In the genomic region with DNA sequence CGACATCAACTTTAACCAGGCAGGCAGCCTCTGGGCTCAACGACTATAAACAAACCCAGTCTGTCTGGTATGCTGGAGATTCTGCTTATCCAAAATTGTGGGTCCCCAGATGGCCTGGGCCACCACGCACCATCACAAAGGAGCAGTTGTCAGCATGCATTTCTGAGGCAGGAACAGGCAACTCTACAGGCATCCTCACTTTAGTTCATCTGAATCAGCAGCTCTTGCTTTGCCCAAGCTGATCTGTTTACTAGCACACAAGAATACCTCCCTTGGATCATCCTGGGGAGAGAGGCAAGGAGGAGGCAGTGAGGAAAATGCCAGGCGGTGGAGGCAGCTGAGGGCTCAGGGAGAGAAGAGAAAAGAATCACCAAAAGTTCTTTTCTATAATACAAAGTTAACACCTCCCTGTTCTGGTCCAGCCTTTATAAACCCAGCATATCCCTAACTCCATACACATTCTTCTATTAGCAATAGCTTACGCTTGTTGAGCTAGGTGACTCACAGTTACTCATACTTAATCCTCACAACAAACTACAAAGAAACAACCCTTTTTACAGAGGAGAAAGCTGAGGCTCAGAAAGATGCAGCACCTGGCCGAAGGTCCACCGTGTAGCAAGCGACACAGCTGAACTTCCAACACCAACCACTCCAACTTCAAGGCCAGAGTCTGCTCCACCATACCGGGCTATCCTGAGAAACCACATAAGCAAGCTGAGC, we compare ENCODE assay signal across 18 cellular contexts. TPM values are rescaled to one million over a fixed set of nuclear protein-coding genes. Genes with fewer than 3 reads are reported as not detected.
A peak's percentile ranks its signal among the peaks of the same experiment; 100 is the strongest.
DNase-seq lines count a peak whose midpoint lies in the region; ATAC-seq, FAIRE-seq and TF ChIP-seq lines count a peak whose summit lies in the region.
"Had no signal": no experiment of that assay in that cellular context is flagged by ENCODE, and none has a peak within 500 bp of the region (broad histone marks: within the 10 kb centered on the region; RNA-seq: fewer than 3 reads in every experiment).

No MANE protein-coding gene starts in this region.

- H3K4me1 ChIP-seq in breast epithelium = no peaks in the 10 kb centered on the region
- H3K4me1 ChIP-seq in fibroblast of lung (ENCODE audit: control insufficient read depth, extremely low read depth, insufficient read depth, low read length) = peaks cover 2% of the 10 kb centered on the region
- H3K4me1 ChIP-seq: psoas muscle had no signal

- no peak overlapping the region for H3K9ac ChIP-seq in fibroblast of lung (ENCODE audit: insufficient read depth, low read length)

- no peak overlapping the region for H3K4me2 ChIP-seq in fibroblast of lung (ENCODE audit: extremely low read depth, insufficient read depth, low read length)

- POLR2A ChIA-PET in MCF 10A (lab: Yijun Ruan, JAX) = interaction anchor here (0.6 kb wide), 1 partner anchor 8 kb away, joined by 3 read pairs; no protein-coding TSS in a partner anchor
- POLR2A ChIA-PET in RWPE1 (lab: Yijun Ruan, JAX; ENCODE audit: low non-redundant PET) = no interaction called here

- no peaks in the 10 kb centered on the region for H3K79me2 ChIP-seq in fibroblast of lung (ENCODE audit: control insufficient read depth, insufficient read depth, low read length)

- no peaks in the 10 kb centered on the region for H3K4me1 Mint-ChIP-seq in MCF 10A (ENCODE audit: insufficient read depth, unreplicated experiment)

- no TSS peak for BruUV-seq in MCF 10A (replicated peaks; lab: Mats Ljungman, UMichigan)

- H3K4me3 Mint-ChIP-seq in MCF 10A (ENCODE audit: unreplicated experiment) = no peak overlapping the region
- H3K4me3 Mint-ChIP-seq: natural killer cell had no signal

- H3K36me3 Mint-ChIP-seq in MCF 10A (ENCODE audit: insufficient read depth, unreplicated experiment) = peaks cover 53% of the 10 kb centered on the region
- H3K36me3 Mint-ChIP-seq: natural killer cell had no signal

- no peak overlapping the region for H3K27ac Mint-ChIP-seq in MCF 10A (ENCODE audit: low read depth, unreplicated experiment)
- H3K27ac Mint-ChIP-seq: natural killer cell had no signal

- H2AFZ ChIP-seq in fibroblast of lung (ENCODE audit: low read length) = no peak overlapping the region

- intact Hi-C loops in MCF 10A (cut with micrococcal nuclease) (loop anchor here (2.0 kb wide), 1 partner anchor 56 kb away; no protein-coding TSS in a partner anchor), breast epithelium (cut with DNase I; ENCODE audit: low total_unique reads) (no loop called here)

- CTCF ChIA-PET in MCF 10A (lab: Yijun Ruan, JAX) = interaction anchor here (0.6 to 0.9 kb wide), 3 partner anchors 41 to 233 kb away, joined by 3 to 5 read pairs (median 3); no protein-coding TSS in a partner anchor
- CTCF ChIA-PET in RWPE1 (lab: Yijun Ruan, JAX) = no interaction called here

- DNase-seq in MCF 10A (ENCODE audit: unreplicated experiment) (peak; percentile 33), breast epithelium (ENCODE audit: low spot score in 2 of 2) (no peak), RWPE1 (ENCODE audit: low spot score) (peak; percentile 69), fibroblast of lung (ENCODE audit: low read depth in 2 of 2) (peak; percentile 52 to 53), urothelium cell line (ENCODE audit: low spot score) (peak; percentile 18), activated T-cell treated with anti-CD3 and anti-CD28 coated beads for 4 hours (no peak)
- DNase-seq: activated CD4-positive, alpha-beta T cell treated with anti-CD3 and anti-CD28 coated beads, Interleukin-2, amount 50 U/mL, for 4 hours; activated T-cell treated with anti-CD3 and anti-CD28 coated beads, Interleukin-2, amount 50 U/mL, for 48 hours; COR-L47; esophagus squamous epithelium; natural killer cell; psoas muscle had no signal

- H3K27ac ChIP-seq in breast epithelium (no peak overlapping the region), RWPE1 (peak overlapping the region; percentile 37), fibroblast of lung (ENCODE audit: insufficient read depth, low read length) (peak overlapping the region; percentile 17)
- H3K27ac ChIP-seq: esophagus squamous epithelium, psoas muscle, SJSA1 had no signal

- no peaks in the 10 kb centered on the region for H4K20me1 ChIP-seq in fibroblast of lung (ENCODE audit: control insufficient read depth, extremely low read depth, insufficient read depth, low read length)

- no peak for FAIRE-seq in urothelium cell line (lab: Jason Lieb, UNC)
- FAIRE-seq: A204.1, colon, TTC549 had no signal

- no peaks in the 10 kb centered on the region for H3K27me3 Mint-ChIP-seq in MCF 10A (ENCODE audit: insufficient read depth, unreplicated experiment)

- TF ChIP-seq CTCF in MCF 10A (IDR thresholded peaks at IDR 0.05; ENCODE audit: unreplicated experiment) (no peak), breast epithelium (IDR thresholded peaks at IDR 0.05) (no peak), RWPE1 (conservative IDR thresholded peaks at IDR 0.05; ENCODE audit: low read depth) (no peak), fibroblast of lung (conservative IDR thresholded peaks at IDR 0.05 in 1 of 2, IDR thresholded peaks at IDR 0.05 in 1 of 2; ENCODE audit: low read depth in 1 of 2, low read length in 2 of 2) (no peak)

- H3K27me3 ChIP-seq in breast epithelium (no peaks in the 10 kb centered on the region), fibroblast of lung (ENCODE audit: control insufficient read depth, insufficient read depth, low read length) (no peaks in the 10 kb centered on the region)
- H3K27me3 ChIP-seq: esophagus squamous epithelium, SJSA1 had no signal

- H3K9me3 ChIP-seq in breast epithelium (no peaks in the 10 kb centered on the region), fibroblast of lung (ENCODE audit: control insufficient read depth, insufficient read depth, low read depth, low read length) (no peaks in the 10 kb centered on the region)
- H3K9me3 ChIP-seq: esophagus squamous epithelium, psoas muscle, SJSA1 had no signal

- H3K4me3 ChIP-seq in breast epithelium (no peak overlapping the region), fibroblast of lung (replicated peaks in 1 of 4; ENCODE audit: control extremely low read depth in 1 of 4, insufficient read depth in 1 of 4, low read depth in 3 of 4, low read length in 4 of 4) (no peak overlapping the region)
- H3K4me3 ChIP-seq: esophagus squamous epithelium, psoas muscle, SJSA1 had no signal

- ATAC-seq in HG03039 (IDR thresholded peaks at IDR 0.05; ENCODE audit: unreplicated experiment) (no peak), GM21381 (IDR thresholded peaks at IDR 0.05; ENCODE audit: unreplicated experiment) (no peak)
- ATAC-seq: natural killer cell, psoas muscle had no signal

- no peak for TF ChIP-seq POLR2A in breast epithelium (IDR thresholded peaks at IDR 0.05)

- H3K36me3 ChIP-seq in breast epithelium (no peaks in the 10 kb centered on the region), fibroblast of lung (ENCODE audit: control insufficient read depth, insufficient read depth, low read length) (peaks cover 5% of the 10 kb centered on the region)

- no peaks in the 10 kb centered on the region for H3K9me3 Mint-ChIP-seq in MCF 10A (ENCODE audit: unreplicated experiment)
- H3K9me3 Mint-ChIP-seq: natural killer cell had no signal

RNA-seq across cellular contexts. Expression of a gene that starts 33.6 kb away (rescaled TPM):
- total RNA-seq in MCF 10A (2022) (37.7 and 40.1 TPM in 2 replicates), breast epithelium (100 to 1,000 TPM in 1 of 3 donors, 10 to 100 TPM in 2; 69.5 to 120 (median 71.9) TPM), fibroblast of lung (37.8 and 53.2 TPM in 2 replicates)
- polyA plus RNA-seq in fibroblast of lung = 126 and 155 TPM in 2 replicates
- polyA plus RNA-seq in fibroblast of lung (2012) = 67.6 and 74.7 TPM in 2 replicates
- 352 and 406 TPM in 2 replicates for polyA minus RNA-seq in fibroblast of lung (ENCODE audit: low replicate concordance)

RNA-seq across cellular contexts. Expression of a gene that starts 33.7 kb away (rescaled TPM):
- total RNA-seq in MCF 10A (2022) (59.7 and 73.3 TPM in 2 replicates), breast epithelium (10 to 100 TPM; 39.0 to 54.9 (median 43.0) TPM), fibroblast of lung (36.7 and 58.8 TPM in 2 replicates)
- 72.1 and 72.5 TPM in 2 replicates for polyA plus RNA-seq in fibroblast of lung
- 58.8 and 65.4 TPM in 2 replicates for polyA plus RNA-seq in fibroblast of lung (2012)
- polyA minus RNA-seq in fibroblast of lung (ENCODE audit: low replicate concordance) = 9.8 and 57.0 TPM in 2 replicates

Comparison
In these comparisons a context has a peak if more than half of its experiments do, and no peak if none do; other contexts are left out.
1. DNase-seq: peak in MCF 10A (single experiment), RWPE1 (single experiment), fibroblast of lung (2 of 2) and urothelium cell line (single experiment); none in breast epithelium (0 of 2) and activated T-cell treated with anti-CD3 and anti-CD28 coated beads for 4 hours (single experiment).
2. H3K27ac ChIP-seq: peak in RWPE1 (single experiment) and fibroblast of lung (single experiment); none in breast epithelium (0 of 2).